ENCODE assay signal across 9 cellular contexts in the genomic region with DNA sequence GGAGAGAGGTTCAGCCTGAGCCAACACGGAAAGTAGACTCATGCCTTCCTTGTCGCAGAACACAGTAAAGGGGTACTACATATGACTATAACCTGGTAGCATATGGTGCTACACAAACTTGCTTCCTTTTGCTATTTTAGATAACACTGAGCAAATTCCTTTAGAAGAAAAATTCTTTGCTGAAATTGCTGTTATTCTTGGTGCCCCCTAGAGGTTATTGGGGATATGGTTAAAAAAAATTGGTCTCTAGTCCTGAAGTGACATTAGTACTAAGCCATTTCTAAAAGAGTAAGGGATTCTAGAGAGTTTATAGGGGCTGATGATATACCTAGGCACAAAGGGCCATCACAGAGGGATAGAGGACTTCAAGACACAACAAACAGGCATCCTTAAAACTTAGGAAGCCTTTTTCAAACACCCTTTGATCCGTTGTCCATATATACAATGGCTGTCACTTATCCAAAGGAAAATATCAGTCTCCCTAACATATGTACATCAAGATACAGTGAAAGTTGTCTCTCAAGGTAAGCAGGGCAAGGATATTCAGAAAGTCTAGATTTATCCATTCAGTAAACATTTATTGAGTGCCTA. TPM values are rescaled to one million over a fixed set of nuclear protein-coding genes. Genes with fewer than 3 reads are reported as not detected.
DNase-seq lines count a peak whose midpoint lies in the region; ATAC-seq and TF ChIP-seq lines count a peak whose summit lies in the region.
"Had no signal": no experiment of that assay in that cellular context is flagged by ENCODE, and none has a peak within 500 bp of the region (broad histone marks: within the 10 kb centered on the region; RNA-seq: fewer than 3 reads in every experiment).

No MANE protein-coding gene starts in this region.

- H3K36me3 Mint-ChIP-seq in activated naive CD4-positive, alpha-beta T cell treated with anti-CD3 and anti-CD28 coated beads for 36 hours (ENCODE audit: low read depth) = no peaks in the 10 kb centered on the region
- no peaks in the 10 kb centered on the region for H3K36me3 Mint-ChIP-seq in activated CD4-positive, alpha-beta T cell treated with anti-CD3 and anti-CD28 coated beads, Interleukin-2, amount 10 ng/mL, durations not matched to agents 24 days and 14 days (ENCODE audit: low read depth)
- H3K36me3 Mint-ChIP-seq: brain had no signal

- CTCF ChIA-PET in activated naive CD4-positive, alpha-beta T cell treated with anti-CD3 and anti-CD28 coated beads for 36 hours (lab: Charles Lee) = interaction anchor here (0.8 kb wide), 1 partner anchor 62 kb away, joined by 3 read pairs; no protein-coding TSS in a partner anchor

- H3K4me3 Mint-ChIP-seq in activated naive CD4-positive, alpha-beta T cell treated with anti-CD3 and anti-CD28 coated beads for 36 hours = no peak overlapping the region
- no peak overlapping the region for H3K4me3 Mint-ChIP-seq in activated CD4-positive, alpha-beta T cell treated with anti-CD3 and anti-CD28 coated beads, Interleukin-2, amount 10 ng/mL, durations not matched to agents 24 days and 14 days
- H3K4me3 Mint-ChIP-seq: brain had no signal

- no peaks in the 10 kb centered on the region for H3K9me3 ChIP-seq in RWPE2 (ENCODE audit: severe bottlenecking)

- H3K9me3 Mint-ChIP-seq in activated naive CD4-positive, alpha-beta T cell treated with anti-CD3 and anti-CD28 coated beads for 36 hours = no peaks in the 10 kb centered on the region
- H3K9me3 Mint-ChIP-seq in activated CD4-positive, alpha-beta T cell treated with anti-CD3 and anti-CD28 coated beads, Interleukin-2, amount 10 ng/mL, durations not matched to agents 24 days and 14 days = no peaks in the 10 kb centered on the region
- H3K9me3 Mint-ChIP-seq: brain had no signal

- peak; percentile 73 for TF ChIP-seq CTCF in RWPE2 (IDR thresholded peaks at IDR 0.05; ENCODE audit: poor library complexity, severe bottlenecking)

- intact Hi-C loops in activated naive CD4-positive, alpha-beta T cell treated with anti-CD3 and anti-CD28 coated beads for 36 hours (cut with micrococcal nuclease) = no loop called here
- intact Hi-C loops in activated CD4-positive, alpha-beta T cell treated with anti-CD3 and anti-CD28 coated beads, Interleukin-2, amount 10 ng/mL, durations not matched to agents 24 days and 14 days (cut with micrococcal nuclease) = no loop called here

- H3K36me3 ChIP-seq in RWPE2 (ENCODE audit: low read depth) = no peaks in the 10 kb centered on the region

- no peaks in the 10 kb centered on the region for H3K4me1 Mint-ChIP-seq in activated naive CD4-positive, alpha-beta T cell treated with anti-CD3 and anti-CD28 coated beads for 36 hours (ENCODE audit: low read depth)
- H3K4me1 Mint-ChIP-seq in activated CD4-positive, alpha-beta T cell treated with anti-CD3 and anti-CD28 coated beads, Interleukin-2, amount 10 ng/mL, durations not matched to agents 24 days and 14 days = no peaks in the 10 kb centered on the region
- H3K4me1 Mint-ChIP-seq: brain had no signal

- DNase-seq in CD1c-positive myeloid dendritic cell (ENCODE audit: extremely low spot score) (peak; percentile 11), RWPE2 (ENCODE audit: low spot score) (no peak), kidney tubule cell (ENCODE audit: low spot score) (peak; percentile 28), activated gamma-delta T cell (lab: John Stamatoyannopoulos, UW) (no peak)
- no peak for DNase-seq in stimulated activated naive CD8-positive, alpha-beta T cell treated with anti-CD3 and anti-CD28 coated beads, Interleukin-15, Interleukin-2, amounts not matched to agents 100 U/mL and 50 U/mL, for 24 hours
- DNase-seq in activated naive CD4-positive, alpha-beta T cell treated with anti-CD3 and anti-CD28 coated beads for 36 hours = no peak
- no peak for DNase-seq in activated CD4-positive, alpha-beta T cell treated with anti-CD3 and anti-CD28 coated beads, Interleukin-2, amount 10 ng/mL, durations not matched to agents 24 days and 14 days

- H3K27ac ChIP-seq in RWPE2 (ENCODE audit: poor library complexity, severe bottlenecking) = no peak overlapping the region

- H3K4me1 ChIP-seq in RWPE2 (ENCODE audit: insufficient read depth, poor library complexity, severe bottlenecking) = no peaks in the 10 kb centered on the region

- no peak overlapping the region for H3K4me3 ChIP-seq in RWPE2 (ENCODE audit: severe bottlenecking)

- no peaks in the 10 kb centered on the region for H3K27me3 Mint-ChIP-seq in activated naive CD4-positive, alpha-beta T cell treated with anti-CD3 and anti-CD28 coated beads for 36 hours (ENCODE audit: low read depth)
- H3K27me3 Mint-ChIP-seq in activated CD4-positive, alpha-beta T cell treated with anti-CD3 and anti-CD28 coated beads, Interleukin-2, amount 10 ng/mL, durations not matched to agents 24 days and 14 days = no peaks in the 10 kb centered on the region

- peaks cover 19% of the 10 kb centered on the region for H3K27me3 ChIP-seq in RWPE2 (ENCODE audit: insufficient read depth, poor library complexity, severe bottlenecking)

- ATAC-seq in GM21576 (IDR thresholded peaks at IDR 0.05; ENCODE audit: unreplicated experiment) (peak; percentile 56), RWPE2 (ENCODE audit: low read depth) (no peak)
- ATAC-seq in stimulated activated naive CD8-positive, alpha-beta T cell treated with anti-CD3 and anti-CD28 coated beads, Interleukin-15, Interleukin-2, amounts not matched to agents 100 U/mL and 50 U/mL, for 24 hours = no peak

- H3K27ac Mint-ChIP-seq in activated naive CD4-positive, alpha-beta T cell treated with anti-CD3 and anti-CD28 coated beads for 36 hours = no peak overlapping the region
- no peak overlapping the region for H3K27ac Mint-ChIP-seq in activated CD4-positive, alpha-beta T cell treated with anti-CD3 and anti-CD28 coated beads, Interleukin-2, amount 10 ng/mL, durations not matched to agents 24 days and 14 days
- H3K27ac Mint-ChIP-seq: brain had no signal

RNA-seq across cellular contexts. Expression of gene HS6ST3, which starts 13.9 kb away (rescaled TPM):
- not detected for total RNA-seq in activated naive CD4-positive, alpha-beta T cell treated with anti-CD3 and anti-CD28 coated beads for 36 hours
- not detected in 2 replicates for total RNA-seq in activated CD4-positive, alpha-beta T cell treated with anti-CD3 and anti-CD28 coated beads, Interleukin-2, amount 10 ng/mL, durations not matched to agents 24 days and 14 days

RNA-seq across cellular contexts. Expression of gene UGGT2, which starts 22.8 kb away (rescaled TPM):
- total RNA-seq in activated naive CD4-positive, alpha-beta T cell treated with anti-CD3 and anti-CD28 coated beads for 36 hours = under 1 TPM in 1 of 2 experiments, not detected in 1; 0.12 TPM
- total RNA-seq in activated CD4-positive, alpha-beta T cell treated with anti-CD3 and anti-CD28 coated beads, Interleukin-2, amount 10 ng/mL, durations not matched to agents 24 days and 14 days = 0.26 and 0.56 TPM in 2 replicates

Comparison
In these comparisons a context has a peak if more than half of its experiments do, and no peak if none do; other contexts are left out.
1. DNase-seq: peak in CD1c-positive myeloid dendritic cell (single experiment) and kidney tubule cell (single experiment); none in RWPE2 (single experiment), stimulated activated naive CD8-positive, alpha-beta T cell treated with anti-CD3 and anti-CD28 coated beads, Interleukin-15, Interleukin-2, amounts not matched to agents 100 U/mL and 50 U/mL, for 24 hours (single experiment), activated naive CD4-positive, alpha-beta T cell treated with anti-CD3 and anti-CD28 coated beads for 36 hours (single experiment), activated CD4-positive, alpha-beta T cell treated with anti-CD3 and anti-CD28 coated beads, Interleukin-2, amount 10 ng/mL, durations not matched to agents 24 days and 14 days (single experiment) and activated gamma-delta T cell (single experiment).